In the genomic region with DNA sequence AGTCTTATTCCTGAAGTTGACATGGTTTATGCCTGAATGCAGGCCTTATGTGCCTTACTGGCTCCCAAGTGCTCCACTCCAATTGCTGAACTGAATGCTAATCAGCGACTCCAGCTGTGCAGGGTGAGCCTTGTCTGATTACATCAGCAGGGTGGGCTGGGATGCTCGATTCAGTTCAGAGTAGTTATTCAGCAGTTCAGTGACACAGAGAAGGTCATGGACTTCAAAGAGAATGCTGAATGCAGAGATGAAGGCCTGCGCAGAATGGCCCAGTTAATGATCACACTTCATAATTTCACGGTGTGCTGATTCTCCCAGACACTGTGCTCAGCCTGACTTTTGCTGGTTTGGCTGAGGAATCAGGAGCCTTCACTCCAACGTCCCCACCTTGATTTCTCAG, we compare ENCODE assay signal across 16 cellular contexts.
DNase-seq lines count a peak whose midpoint lies in the region; TF ChIP-seq lines count a peak whose summit lies in the region.
"Had no signal": no experiment of that assay in that cellular context is flagged by ENCODE, and none has a peak within 500 bp of the region (broad histone marks: within the 10 kb centered on the region; RNA-seq: fewer than 3 reads in every experiment).

No MANE protein-coding gene starts in this region.

- peaks cover 0 to 2% of the 10 kb centered on the region in 2 experiments; a peak in 1 of 5 replicates for H3K9me3 Mint-ChIP-seq in H9
- no peaks in the 10 kb centered on the region for H3K9me3 Mint-ChIP-seq in neural crest cell
- H3K9me3 Mint-ChIP-seq: activated T-cell treated with anti-CD3 and anti-CD28 coated beads, Interleukin-2, amount 50 U/mL, for 24 hours; stimulated activated memory B cell treated with anti-CD40 and anti-IgM and Interleukin-4, amounts not matched to agents 10 μg/mL and 1 μg/mL and 100 μg/mL, for 72 hours had no signal

- no peaks in the 10 kb centered on the region; the same call in 1 of the 2 replicates for H3K4me1 ChIP-seq in H9 (ENCODE audit: insufficient read depth, low read length)
- H3K4me1 ChIP-seq: BLaER1 had no signal

- no peaks in the 10 kb centered on the region for H4K20me1 ChIP-seq in H9 (ENCODE audit: control insufficient read depth, insufficient read depth, insufficient read length)
- H4K20me1 ChIP-seq: BLaER1 had no signal

- no peak overlapping the region for H3K18ac ChIP-seq in H9 (ENCODE audit: insufficient read length, low read depth, low read length)

- no peak overlapping the region for H2BK12ac ChIP-seq in H9 (ENCODE audit: insufficient read length, low read depth, low read length)

- no peak overlapping the region for H3K9ac ChIP-seq in H9 (ENCODE audit: extremely low read depth, insufficient read length, low read length)
- H3K9ac ChIP-seq: BLaER1 had no signal

- no peak overlapping the region for H4K91ac ChIP-seq in H9 (ENCODE audit: insufficient read length, low read depth, low read length)

- no peak overlapping the region for H4K5ac ChIP-seq in H9 (ENCODE audit: insufficient read length, low read depth, low read length)

- no peak overlapping the region for H2AFZ ChIP-seq in H9 (ENCODE audit: low read length)

- no peaks in the 10 kb centered on the region for H3K27me3 ChIP-seq in H9 (ENCODE audit: insufficient read depth, low read length)
- H3K27me3 ChIP-seq: BLaER1 had no signal

- TF ChIP-seq CTCF in H9 (conservative IDR thresholded peaks at IDR 0.05), result no peak
- TF ChIP-seq CTCF in neural crest cell (conservative IDR thresholded peaks at IDR 0.05), result no peak

- H2BK15ac ChIP-seq in H9 (ENCODE audit: low read depth, low read length), result no peak overlapping the region

- H2BK5ac ChIP-seq in H9 (ENCODE audit: insufficient read length, low read length), result peak overlapping the region; percentile 82

- no peaks in the 10 kb centered on the region for H3K79me1 ChIP-seq in H9 (ENCODE audit: insufficient read depth, low read depth, low read length, poor library complexity, severe bottlenecking)

- H3K9me3 ChIP-seq in H9 (ENCODE audit: control insufficient read depth, low read depth, low read length), result no peaks in the 10 kb centered on the region
- H3K9me3 ChIP-seq: BLaER1 had no signal

- no peak overlapping the region for H2BK20ac ChIP-seq in H9 (ENCODE audit: low read depth, low read length, poor library complexity, severe bottlenecking)

- no peaks in the 10 kb centered on the region for H3K36me3 Mint-ChIP-seq in H9 (ENCODE audit: insufficient read depth in 1 of 3, low read depth in 3 of 3)
- no peaks in the 10 kb centered on the region for H3K36me3 Mint-ChIP-seq in neural crest cell (ENCODE audit: low read depth)
- H3K36me3 Mint-ChIP-seq: stimulated activated memory B cell treated with anti-CD40 and anti-IgM and Interleukin-4, amounts not matched to agents 10 μg/mL and 1 μg/mL and 100 μg/mL, for 72 hours had no signal

- H3K23ac ChIP-seq in H9 (ENCODE audit: insufficient read length, low read depth, low read length), result no peak overlapping the region

- H2AK5ac ChIP-seq in H9 (ENCODE audit: insufficient read length, low read length), result no peak overlapping the region

- H3K27ac Mint-ChIP-seq in H9 (0 out of 7 replicates have a peak overlapping the region, but pooled peaks of 1 of the 3 experiments have one; percentile 52), neural crest cell (ENCODE audit: unreplicated experiment) (peak overlapping the region; percentile 36)
- H3K27ac Mint-ChIP-seq: activated T-cell treated with anti-CD3 and anti-CD28 coated beads, Interleukin-2, amount 50 U/mL, for 24 hours; stimulated activated memory B cell treated with anti-CD40 and anti-IgM and Interleukin-4, amounts not matched to agents 10 μg/mL and 1 μg/mL and 100 μg/mL, for 72 hours had no signal

- no CpG with 5 or more reads among the region's 5 CpGs for WGBS in H9 (ENCODE audit: extremely low coverage, insufficient read length, low lambda C conversion rate)

- no peak overlapping the region; the same call in 1 of the 2 replicates for H3K14ac ChIP-seq in H9 (ENCODE audit: insufficient read depth, low read length)

- no peak overlapping the region for H3K4me3 Mint-ChIP-seq in H9
- no peak overlapping the region for H3K4me3 Mint-ChIP-seq in neural crest cell
- H3K4me3 Mint-ChIP-seq: activated T-cell treated with anti-CD3 and anti-CD28 coated beads, Interleukin-2, amount 50 U/mL, for 24 hours; stimulated activated memory B cell treated with anti-CD40 and anti-IgM and Interleukin-4, amounts not matched to agents 10 μg/mL and 1 μg/mL and 100 μg/mL, for 72 hours had no signal

- no peak overlapping the region for H3K4me2 ChIP-seq in H9 (ENCODE audit: insufficient read depth, insufficient read length, low read length)
- H3K4me2 ChIP-seq: BLaER1 had no signal

- DNase-seq in H9 (no peak), OCI-M1 (lab: John Stamatoyannopoulos, UW) (peak; percentile 34), globus pallidus (ENCODE audit: low spot score) (peak; percentile 40), neural crest cell (ENCODE audit: low read depth, low spot score) (peak; percentile 4), GM19240 (ENCODE audit: insufficient read length, low spot score) (no peak), DMS114 treated with DMSO at 0.1 percent for 48 hours (lab: John Stamatoyannopoulos, UW; ENCODE audit: unreplicated experiment) (no peak), epidermal melanocyte (ENCODE audit: insufficient read length, low spot score) (no peak)
- no peak for DNase-seq in activated CD4-positive, CD25-positive, alpha-beta regulatory T cell treated with anti-CD3 and anti-CD28 coated beads, Interleukin-2, amount 50 U/mL, for 72 hours
- DNase-seq: activated T-cell treated with anti-CD3 and anti-CD28 coated beads, Interleukin-2, amount 50 U/mL, for 24 hours; amniotic stem cell; cortex of kidney; DND-41; PC-3; stimulated activated CD4-positive, alpha-beta T cell treated with anti-CD3 and anti-CD28 coated beads, Interleukin-4, amount 100 ng/mL, for 4 hours had no signal

- no peak overlapping the region for H3K27ac ChIP-seq in H9 (ENCODE audit: insufficient read length, low read depth, low read length)
- H3K27ac ChIP-seq: BLaER1 had no signal

- no peaks in the 10 kb centered on the region for H3K79me2 ChIP-seq in H9 (ENCODE audit: insufficient read depth, low read length)

- H3K4ac ChIP-seq in H9 (ENCODE audit: low read depth, low read length), result no peak overlapping the region

- H4K8ac ChIP-seq in H9 (replicated peaks; ENCODE audit: insufficient read length, low read depth, low read length), result no peak overlapping the region

- H3K23me2 ChIP-seq in H9 (ENCODE audit: insufficient read length, low read depth, low read length, poor library complexity, severe bottlenecking), result no peaks in the 10 kb centered on the region

- peaks cover 14 to 15% of the 10 kb centered on the region in 2 experiments for H3K4me1 Mint-ChIP-seq in H9
- H3K4me1 Mint-ChIP-seq in neural crest cell, result peaks cover 21% of the 10 kb centered on the region
- H3K4me1 Mint-ChIP-seq: stimulated activated memory B cell treated with anti-CD40 and anti-IgM and Interleukin-4, amounts not matched to agents 10 μg/mL and 1 μg/mL and 100 μg/mL, for 72 hours had no signal

- H2BK120ac ChIP-seq in H9 (ENCODE audit: low read depth, low read length, poor library complexity, severe bottlenecking), result no peak overlapping the region

- H3T11ph ChIP-seq in H9 (ENCODE audit: low read length), result no peak overlapping the region

- H3K56ac ChIP-seq in H9 (ENCODE audit: insufficient read length, low read depth, low read length), result no peak overlapping the region

- H3K27me3 Mint-ChIP-seq in H9 (ENCODE audit: low read depth) (no peaks in the 10 kb centered on the region), neural crest cell (ENCODE audit: low read depth) (no peaks in the 10 kb centered on the region)
- H3K27me3 Mint-ChIP-seq: stimulated activated memory B cell treated with anti-CD40 and anti-IgM and Interleukin-4, amounts not matched to agents 10 μg/mL and 1 μg/mL and 100 μg/mL, for 72 hours had no signal

Comparison
In these comparisons a context has a peak if more than half of its experiments do, and no peak if none do; other contexts are left out.
1. DNase-seq: peak in OCI-M1 (single experiment), globus pallidus (single experiment) and neural crest cell (single experiment); none in H9 (single experiment), GM19240 (single experiment), DMS114 treated with DMSO at 0.1 percent for 48 hours (single experiment), epidermal melanocyte (single experiment) and activated CD4-positive, CD25-positive, alpha-beta regulatory T cell treated with anti-CD3 and anti-CD28 coated beads, Interleukin-2, amount 50 U/mL, for 72 hours (single experiment).